9 cellular contexts compared by ENCODE assay signal in the genomic region with DNA sequence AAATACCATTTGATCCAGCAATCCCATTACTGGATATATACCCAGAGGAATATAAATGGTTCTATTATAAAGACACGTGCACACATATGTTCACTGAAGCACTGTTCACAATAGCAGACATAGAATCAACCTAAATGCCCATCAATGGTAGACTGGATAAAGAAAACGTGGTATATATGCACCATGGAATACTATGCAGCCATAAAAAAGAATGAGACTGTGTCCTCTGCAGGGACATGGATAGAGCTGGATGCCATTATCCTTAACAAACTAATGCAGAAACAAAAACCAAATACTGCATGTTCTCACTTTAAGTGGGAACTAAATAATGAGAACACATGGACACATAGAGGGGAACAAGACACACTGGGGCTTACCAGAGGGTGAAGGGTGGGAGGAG.
"Had no signal": no experiment of that assay in that cellular context is flagged by ENCODE, and none has a peak within 500 bp of the region (broad histone marks: within the 10 kb centered on the region; RNA-seq: fewer than 3 reads in every experiment).

No MANE protein-coding gene starts in this region.

- FAIRE-seq: HepG2, HTR-8/SVneo had no signal

- H3K4me3 Mint-ChIP-seq: IgD-negative memory B cell had no signal

- ATAC-seq: HepG2 had no signal

- H3K27me3 Mint-ChIP-seq: IgD-negative memory B cell had no signal

- H3K27ac Mint-ChIP-seq: IgD-negative memory B cell had no signal

- H3K4me1 Mint-ChIP-seq: IgD-negative memory B cell had no signal

- H3K27ac ChIP-seq: HL-60, KMS-11 had no signal

- H3K9ac ChIP-seq: KMS-11 had no signal

- H3K4me2 ChIP-seq: KMS-11 had no signal

- DNase-seq: IMR-90, Karpas-422, KBM-7, KG1 had no signal
